ENCODE assay signal across 1 cellular context in the genomic region with DNA sequence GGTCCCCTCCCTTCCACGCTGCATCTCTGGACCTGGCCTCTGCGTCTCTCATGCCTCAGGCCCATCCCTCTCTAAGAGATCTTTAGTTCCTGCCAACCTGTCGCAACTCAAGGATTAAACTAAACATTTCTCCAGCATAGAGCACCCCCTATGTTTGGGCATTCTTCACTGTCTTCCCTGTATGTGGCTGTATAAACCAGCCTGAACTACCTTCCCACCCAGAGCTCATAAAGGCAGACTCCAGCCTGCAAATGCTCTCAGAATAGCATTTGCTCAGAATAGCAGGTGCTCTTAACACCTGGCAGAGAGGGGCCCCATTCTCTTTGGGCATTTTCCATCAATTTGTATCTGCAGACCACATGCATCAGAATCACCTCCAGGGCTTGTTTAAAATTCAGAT.
TF ChIP-seq lines count a peak whose summit lies in the region.

No MANE protein-coding gene starts in this region.

TF ChIP-seq in GM23338, 12 proteins besides CTCF, POLR2A, EP300 and RAD21:
- TF ChIP-seq, protein P1, sequence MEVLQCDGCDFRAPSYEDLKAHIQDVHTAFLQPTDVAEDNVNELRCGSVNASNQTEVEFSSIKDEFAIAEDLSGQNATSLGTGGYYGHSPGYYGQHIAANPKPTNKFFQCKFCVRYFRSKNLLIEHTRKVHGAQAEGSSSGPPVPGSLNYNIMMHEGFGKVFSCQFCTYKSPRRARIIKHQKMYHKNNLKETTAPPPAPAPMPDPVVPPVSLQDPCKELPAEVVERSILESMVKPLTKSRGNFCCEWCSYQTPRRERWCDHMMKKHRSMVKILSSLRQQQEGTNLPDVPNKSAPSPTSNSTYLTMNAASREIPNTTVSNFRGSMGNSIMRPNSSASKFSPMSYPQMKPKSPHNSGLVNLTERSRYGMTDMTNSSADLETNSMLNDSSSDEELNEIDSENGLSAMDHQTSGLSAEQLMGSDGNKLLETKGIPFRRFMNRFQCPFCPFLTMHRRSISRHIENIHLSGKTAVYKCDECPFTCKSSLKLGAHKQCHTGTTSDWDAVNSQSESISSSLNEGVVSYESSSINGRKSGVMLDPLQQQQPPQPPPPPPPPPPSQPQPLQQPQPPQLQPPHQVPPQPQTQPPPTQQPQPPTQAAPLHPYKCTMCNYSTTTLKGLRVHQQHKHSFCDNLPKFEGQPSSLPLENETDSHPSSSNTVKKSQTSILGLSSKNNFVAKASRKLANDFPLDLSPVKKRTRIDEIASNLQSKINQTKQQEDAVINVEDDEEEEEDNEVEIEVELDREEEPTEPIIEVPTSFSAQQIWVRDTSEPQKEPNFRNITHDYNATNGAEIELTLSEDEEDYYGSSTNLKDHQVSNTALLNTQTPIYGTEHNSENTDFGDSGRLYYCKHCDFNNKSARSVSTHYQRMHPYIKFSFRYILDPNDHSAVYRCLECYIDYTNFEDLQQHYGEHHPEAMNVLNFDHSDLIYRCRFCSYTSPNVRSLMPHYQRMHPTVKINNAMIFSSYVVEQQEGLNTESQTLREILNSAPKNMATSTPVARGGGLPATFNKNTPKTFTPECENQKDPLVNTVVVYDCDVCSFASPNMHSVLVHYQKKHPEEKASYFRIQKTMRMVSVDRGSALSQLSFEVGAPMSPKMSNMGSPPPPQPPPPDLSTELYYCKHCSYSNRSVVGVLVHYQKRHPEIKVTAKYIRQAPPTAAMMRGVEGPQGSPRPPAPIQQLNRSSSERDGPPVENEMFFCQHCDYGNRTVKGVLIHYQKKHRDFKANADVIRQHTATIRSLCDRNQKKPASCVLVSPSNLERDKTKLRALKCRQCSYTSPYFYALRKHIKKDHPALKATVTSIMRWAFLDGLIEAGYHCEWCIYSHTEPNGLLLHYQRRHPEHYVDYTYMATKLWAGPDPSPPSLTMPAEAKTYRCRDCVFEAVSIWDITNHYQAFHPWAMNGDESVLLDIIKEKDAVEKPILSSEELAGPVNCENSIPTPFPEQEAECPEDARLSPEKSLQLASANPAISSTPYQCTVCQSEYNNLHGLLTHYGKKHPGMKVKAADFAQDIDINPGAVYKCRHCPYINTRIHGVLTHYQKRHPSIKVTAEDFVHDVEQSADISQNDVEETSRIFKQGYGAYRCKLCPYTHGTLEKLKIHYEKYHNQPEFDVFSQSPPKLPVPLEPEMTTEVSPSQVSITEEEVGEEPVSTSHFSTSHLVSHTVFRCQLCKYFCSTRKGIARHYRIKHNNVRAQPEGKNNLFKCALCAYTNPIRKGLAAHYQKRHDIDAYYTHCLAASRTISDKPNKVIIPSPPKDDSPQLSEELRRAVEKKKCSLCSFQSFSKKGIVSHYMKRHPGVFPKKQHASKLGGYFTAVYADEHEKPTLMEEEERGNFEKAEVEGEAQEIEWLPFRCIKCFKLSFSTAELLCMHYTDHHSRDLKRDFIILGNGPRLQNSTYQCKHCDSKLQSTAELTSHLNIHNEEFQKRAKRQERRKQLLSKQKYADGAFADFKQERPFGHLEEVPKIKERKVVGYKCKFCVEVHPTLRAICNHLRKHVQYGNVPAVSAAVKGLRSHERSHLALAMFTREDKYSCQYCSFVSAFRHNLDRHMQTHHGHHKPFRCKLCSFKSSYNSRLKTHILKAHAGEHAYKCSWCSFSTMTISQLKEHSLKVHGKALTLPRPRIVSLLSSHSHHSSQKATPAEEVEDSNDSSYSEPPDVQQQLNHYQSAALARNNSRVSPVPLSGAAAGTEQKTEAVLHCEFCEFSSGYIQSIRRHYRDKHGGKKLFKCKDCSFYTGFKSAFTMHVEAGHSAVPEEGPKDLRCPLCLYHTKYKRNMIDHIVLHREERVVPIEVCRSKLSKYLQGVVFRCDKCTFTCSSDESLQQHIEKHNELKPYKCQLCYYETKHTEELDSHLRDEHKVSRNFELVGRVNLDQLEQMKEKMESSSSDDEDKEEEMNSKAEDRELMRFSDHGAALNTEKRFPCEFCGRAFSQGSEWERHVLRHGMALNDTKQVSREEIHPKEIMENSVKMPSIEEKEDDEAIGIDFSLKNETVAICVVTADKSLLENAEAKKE (CRISPR knock-in tag; IDR thresholded peaks at IDR 0.05) = no peak
- TF ChIP-seq, protein P2, sequence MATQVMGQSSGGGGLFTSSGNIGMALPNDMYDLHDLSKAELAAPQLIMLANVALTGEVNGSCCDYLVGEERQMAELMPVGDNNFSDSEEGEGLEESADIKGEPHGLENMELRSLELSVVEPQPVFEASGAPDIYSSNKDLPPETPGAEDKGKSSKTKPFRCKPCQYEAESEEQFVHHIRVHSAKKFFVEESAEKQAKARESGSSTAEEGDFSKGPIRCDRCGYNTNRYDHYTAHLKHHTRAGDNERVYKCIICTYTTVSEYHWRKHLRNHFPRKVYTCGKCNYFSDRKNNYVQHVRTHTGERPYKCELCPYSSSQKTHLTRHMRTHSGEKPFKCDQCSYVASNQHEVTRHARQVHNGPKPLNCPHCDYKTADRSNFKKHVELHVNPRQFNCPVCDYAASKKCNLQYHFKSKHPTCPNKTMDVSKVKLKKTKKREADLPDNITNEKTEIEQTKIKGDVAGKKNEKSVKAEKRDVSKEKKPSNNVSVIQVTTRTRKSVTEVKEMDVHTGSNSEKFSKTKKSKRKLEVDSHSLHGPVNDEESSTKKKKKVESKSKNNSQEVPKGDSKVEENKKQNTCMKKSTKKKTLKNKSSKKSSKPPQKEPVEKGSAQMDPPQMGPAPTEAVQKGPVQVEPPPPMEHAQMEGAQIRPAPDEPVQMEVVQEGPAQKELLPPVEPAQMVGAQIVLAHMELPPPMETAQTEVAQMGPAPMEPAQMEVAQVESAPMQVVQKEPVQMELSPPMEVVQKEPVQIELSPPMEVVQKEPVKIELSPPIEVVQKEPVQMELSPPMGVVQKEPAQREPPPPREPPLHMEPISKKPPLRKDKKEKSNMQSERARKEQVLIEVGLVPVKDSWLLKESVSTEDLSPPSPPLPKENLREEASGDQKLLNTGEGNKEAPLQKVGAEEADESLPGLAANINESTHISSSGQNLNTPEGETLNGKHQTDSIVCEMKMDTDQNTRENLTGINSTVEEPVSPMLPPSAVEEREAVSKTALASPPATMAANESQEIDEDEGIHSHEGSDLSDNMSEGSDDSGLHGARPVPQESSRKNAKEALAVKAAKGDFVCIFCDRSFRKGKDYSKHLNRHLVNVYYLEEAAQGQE (IDR thresholded peaks at IDR 0.05; ENCODE audit: unreplicated experiment) = no peak
- TF ChIP-seq JUNB (IDR thresholded peaks at IDR 0.05; ENCODE audit: unreplicated experiment) (no peak), STAT1 (IDR thresholded peaks at IDR 0.05; ENCODE audit: unreplicated experiment) (no peak), ZNF331 (CRISPR knock-in tag; IDR thresholded peaks at IDR 0.05; ENCODE audit: low read depth) (no peak), CREB1 (CRISPR knock-in tag; IDR thresholded peaks at IDR 0.05; ENCODE audit: low read depth) (no peak), EZH2phosphoT487 (IDR thresholded peaks at IDR 0.05; ENCODE audit: unreplicated experiment) (no peak), NANOG (IDR thresholded peaks at IDR 0.05; ENCODE audit: borderline replicate concordance) (no peak)
